Comparison of ENCODE assay signal across 18 cellular contexts in the genomic region with DNA sequence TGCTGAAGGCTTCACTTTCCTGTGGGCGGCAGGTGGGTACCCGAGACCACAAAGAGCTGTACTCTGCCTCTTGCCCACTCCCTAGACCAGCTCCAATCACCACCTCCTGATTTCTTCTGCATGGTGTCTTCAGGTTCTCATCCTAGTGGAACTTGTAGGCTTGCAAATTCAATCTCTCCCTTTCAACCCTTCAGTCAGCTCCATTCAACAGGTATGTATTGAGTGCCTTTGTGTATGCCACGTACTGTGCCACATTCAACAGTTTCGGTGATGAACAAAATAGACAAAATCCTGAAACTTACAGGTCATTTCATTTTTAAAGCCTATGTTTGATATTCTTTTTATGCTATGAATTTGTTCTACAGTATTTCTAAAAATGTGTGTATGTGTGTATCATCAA. TPM values are rescaled to one million over a fixed set of nuclear protein-coding genes. Genes with fewer than 3 reads are reported as not detected.
A peak's percentile ranks its signal among the peaks of the same experiment; 100 is the strongest.
DNase-seq lines count a peak whose midpoint lies in the region; ATAC-seq and TF ChIP-seq lines count a peak whose summit lies in the region.
"Had no signal": no experiment of that assay in that cellular context is flagged by ENCODE, and none has a peak within 500 bp of the region (broad histone marks: within the 10 kb centered on the region; RNA-seq: fewer than 3 reads in every experiment).

No MANE protein-coding gene starts in this region.

- H3K4me1 ChIP-seq in HEK293 (ENCODE audit: control insufficient read depth, insufficient read depth, low read length), result no peaks in the 10 kb centered on the region
- no peaks in the 10 kb centered on the region for H3K4me1 ChIP-seq in Karpas-422 (ENCODE audit: low read length)

- peaks cover 2% of the 10 kb centered on the region for H3K36me3 Mint-ChIP-seq in mesothelial cell of epicardium
- H3K36me3 Mint-ChIP-seq: CD4-positive, alpha-beta memory T cell had no signal

- ATAC-seq in HG03521 (IDR thresholded peaks at IDR 0.05; ENCODE audit: unreplicated experiment), result no peak
- no peak for ATAC-seq in HG03280 (IDR thresholded peaks at IDR 0.05; ENCODE audit: unreplicated experiment)

- H3K27me3 Mint-ChIP-seq in mesothelial cell of epicardium (ENCODE audit: low read depth), result no peaks in the 10 kb centered on the region

- H3K27ac Mint-ChIP-seq in mesothelial cell of epicardium, result peak overlapping the region; percentile 27
- H3K27ac Mint-ChIP-seq: CD4-positive, alpha-beta memory T cell had no signal

- H3K4me3 Mint-ChIP-seq in mesothelial cell of epicardium, result no peak overlapping the region
- H3K4me3 Mint-ChIP-seq: CD4-positive, alpha-beta memory T cell had no signal

- peaks cover 44% of the 10 kb centered on the region for H3K4me1 Mint-ChIP-seq in mesothelial cell of epicardium

- no peaks in the 10 kb centered on the region for H3K79me2 ChIP-seq in Karpas-422 (ENCODE audit: low read length)

- no peak overlapping the region for H2AFZ ChIP-seq in Karpas-422 (ENCODE audit: low read length)

- H3K9me2 ChIP-seq in Karpas-422 (replicated peaks; ENCODE audit: insufficient read depth, low read length), result no peaks in the 10 kb centered on the region

- H3K9ac ChIP-seq in Karpas-422 (ENCODE audit: low read length), result no peak overlapping the region

- H3K36me3 ChIP-seq in HEK293 (ENCODE audit: control insufficient read depth in 2 of 2, insufficient read depth in 1 of 2, low read length in 2 of 2) (no peaks in the 10 kb centered on the region), Karpas-422 (ENCODE audit: insufficient read depth, low read length) (no peaks in the 10 kb centered on the region)
- H3K36me3 ChIP-seq: HAP-1 had no signal

- H3K4me3 ChIP-seq in HEK293 (ENCODE audit: low read depth, low read length), result no peak overlapping the region
- H3K4me3 ChIP-seq in Karpas-422 (ENCODE audit: low read length), result no peak overlapping the region
- H3K4me3 ChIP-seq: GM12878, HAP-1 had no signal

- no peak overlapping the region for H3K4me2 ChIP-seq in Karpas-422 (ENCODE audit: low read depth, low read length, poor library complexity, severe bottlenecking)

- H4K20me1 ChIP-seq in Karpas-422 (ENCODE audit: insufficient read depth, low read depth, low read length), result no peaks in the 10 kb centered on the region

- peak; percentile 15 for DNase-seq in Karpas-422
- no peak for DNase-seq in mesothelial cell of epicardium (ENCODE audit: low spot score in 2 of 2, unreplicated experiment in 2 of 2)
- DNase-seq in dermis blood vessel endothelial cell, result no peak
- no peak for DNase-seq in stimulated activated CD4-positive, alpha-beta T cell treated with anti-CD3 and anti-CD28 coated beads, Interleukin-4, amount 100 ng/mL, for 1 hour
- DNase-seq: C1 segment of cervical spinal cord; Calu3; CD4-positive, alpha-beta memory T cell; COR-L47; DND-41; GOT3 had no signal

- POLR2A ChIA-PET in HEK293 (lab: Yijun Ruan, JAX), result no interaction called here

- H3K9me3 Mint-ChIP-seq in mesothelial cell of epicardium, result no peaks in the 10 kb centered on the region
- H3K9me3 Mint-ChIP-seq: CD4-positive, alpha-beta memory T cell had no signal

- H3K27ac ChIP-seq in 22Rv1, result peak overlapping the region; percentile 13; the same call in 1 of the 2 replicates
- H3K27ac ChIP-seq in HEK293 (ENCODE audit: extremely low read depth, low read depth, low read length), result no peak overlapping the region
- H3K27ac ChIP-seq in Karpas-422 (ENCODE audit: low read length), result no peak overlapping the region

- no peak for TF ChIP-seq CTCF in 22Rv1 (IDR thresholded peaks at IDR 0.05)
- no peak for TF ChIP-seq CTCF in HEK293 (tag by site-specific recombination; IDR thresholded peaks at IDR 0.05)
- TF ChIP-seq CTCF in mesothelial cell of epicardium (IDR thresholded peaks at IDR 0.05; ENCODE audit: unreplicated experiment), result no peak

- CTCF ChIA-PET in HEK293 (lab: Yijun Ruan, JAX), result interaction anchor here (0.6 to 12.4 kb wide), 20 partner anchors 8 to 435 kb away, joined by 3 to 202 read pairs (median 4); no protein-coding TSS in a partner anchor

- no peaks in the 10 kb centered on the region for H3K27me3 ChIP-seq in Karpas-422 (ENCODE audit: low read length)

- H3K9me3 ChIP-seq in HEK293 (ENCODE audit: control insufficient read depth, insufficient read depth, low read depth, low read length), result no peaks in the 10 kb centered on the region
- H3K9me3 ChIP-seq in Karpas-422 (ENCODE audit: low read length), result no peaks in the 10 kb centered on the region
- H3K9me3 ChIP-seq: HAP-1 had no signal

TF ChIP-seq in HEK293, 187 proteins besides CTCF, POLR2A, EP300 and RAD21 (continues in another document):
- TF ChIP-seq, protein P1, sequence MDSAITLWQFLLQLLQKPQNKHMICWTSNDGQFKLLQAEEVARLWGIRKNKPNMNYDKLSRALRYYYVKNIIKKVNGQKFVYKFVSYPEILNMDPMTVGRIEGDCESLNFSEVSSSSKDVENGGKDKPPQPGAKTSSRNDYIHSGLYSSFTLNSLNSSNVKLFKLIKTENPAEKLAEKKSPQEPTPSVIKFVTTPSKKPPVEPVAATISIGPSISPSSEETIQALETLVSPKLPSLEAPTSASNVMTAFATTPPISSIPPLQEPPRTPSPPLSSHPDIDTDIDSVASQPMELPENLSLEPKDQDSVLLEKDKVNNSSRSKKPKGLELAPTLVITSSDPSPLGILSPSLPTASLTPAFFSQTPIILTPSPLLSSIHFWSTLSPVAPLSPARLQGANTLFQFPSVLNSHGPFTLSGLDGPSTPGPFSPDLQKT (IDR thresholded peaks at IDR 0.05; ENCODE audit: borderline replicate concordance, low read depth, low read length), result no peak
- TF ChIP-seq SCRT2 (tag by site-specific recombination; IDR thresholded peaks at IDR 0.05) (peak; percentile 80), ZNF530 (tag by site-specific recombination; IDR thresholded peaks at IDR 0.05; ENCODE audit: low read depth) (no peak), ZNF239 (tag by site-specific recombination; IDR thresholded peaks at IDR 0.05) (no peak), ZNF792 (tag by site-specific recombination; IDR thresholded peaks at IDR 0.05) (no peak), PRDM1 (tag by site-specific recombination; IDR thresholded peaks at IDR 0.05) (no peak), ZNF701 (tag by site-specific recombination; IDR thresholded peaks at IDR 0.05) (no peak), SCRT1 (tag by site-specific recombination; IDR thresholded peaks at IDR 0.05; ENCODE audit: borderline replicate concordance) (peak; percentile 74), SALL2 (tag by site-specific recombination; IDR thresholded peaks at IDR 0.05; ENCODE audit: borderline replicate concordance) (no peak), ZNF354C (tag by site-specific recombination; IDR thresholded peaks at IDR 0.05; ENCODE audit: borderline replicate concordance, low read depth) (no peak), REPIN1 (tag by site-specific recombination; IDR thresholded peaks at IDR 0.05; ENCODE audit: low read depth) (no peak)
- TF ChIP-seq, protein P2, sequence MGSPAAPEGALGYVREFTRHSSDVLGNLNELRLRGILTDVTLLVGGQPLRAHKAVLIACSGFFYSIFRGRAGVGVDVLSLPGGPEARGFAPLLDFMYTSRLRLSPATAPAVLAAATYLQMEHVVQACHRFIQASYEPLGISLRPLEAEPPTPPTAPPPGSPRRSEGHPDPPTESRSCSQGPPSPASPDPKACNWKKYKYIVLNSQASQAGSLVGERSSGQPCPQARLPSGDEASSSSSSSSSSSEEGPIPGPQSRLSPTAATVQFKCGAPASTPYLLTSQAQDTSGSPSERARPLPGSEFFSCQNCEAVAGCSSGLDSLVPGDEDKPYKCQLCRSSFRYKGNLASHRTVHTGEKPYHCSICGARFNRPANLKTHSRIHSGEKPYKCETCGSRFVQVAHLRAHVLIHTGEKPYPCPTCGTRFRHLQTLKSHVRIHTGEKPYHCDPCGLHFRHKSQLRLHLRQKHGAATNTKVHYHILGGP (tag by site-specific recombination; IDR thresholded peaks at IDR 0.05), result no peak
- TF ChIP-seq, protein P3, sequence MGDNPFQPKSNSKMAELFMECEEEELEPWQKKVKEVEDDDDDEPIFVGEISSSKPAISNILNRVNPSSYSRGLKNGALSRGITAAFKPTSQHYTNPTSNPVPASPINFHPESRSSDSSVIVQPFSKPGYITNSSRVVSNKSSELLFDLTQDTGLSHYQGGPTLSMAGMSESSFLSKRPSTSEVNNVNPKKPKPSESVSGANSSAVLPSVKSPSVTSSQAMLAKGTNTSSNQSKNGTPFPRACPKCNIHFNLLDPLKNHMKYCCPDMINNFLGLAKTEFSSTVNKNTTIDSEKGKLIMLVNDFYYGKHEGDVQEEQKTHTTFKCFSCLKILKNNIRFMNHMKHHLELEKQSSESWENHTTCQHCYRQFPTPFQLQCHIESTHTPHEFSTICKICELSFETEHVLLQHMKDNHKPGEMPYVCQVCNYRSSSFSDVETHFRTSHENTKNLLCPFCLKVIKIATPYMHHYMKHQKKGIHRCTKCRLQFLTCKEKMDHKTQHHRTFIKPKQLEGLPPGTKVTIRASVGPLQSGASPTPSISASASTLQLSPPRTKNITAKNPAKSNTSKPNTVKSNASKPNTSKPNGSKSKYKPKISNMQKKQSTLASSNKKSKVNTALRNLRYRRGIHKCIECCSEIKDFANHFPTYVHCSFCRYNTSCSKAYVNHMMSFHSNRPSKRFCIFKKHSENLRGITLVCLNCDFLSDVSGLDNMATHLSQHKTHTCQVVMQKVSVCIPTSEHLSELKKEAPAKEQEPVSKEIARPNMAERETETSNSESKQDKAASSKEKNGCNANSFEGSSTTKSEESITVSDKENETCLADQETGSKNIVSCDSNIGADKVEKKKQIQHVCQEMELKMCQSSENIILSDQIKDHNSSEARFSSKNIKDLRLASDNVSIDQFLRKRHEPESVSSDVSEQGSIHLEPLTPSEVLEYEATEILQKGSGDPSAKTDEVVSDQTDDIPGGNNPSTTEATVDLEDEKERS (tag by site-specific recombination; IDR thresholded peaks at IDR 0.05), result no peak
- TF ChIP-seq, protein P4, sequence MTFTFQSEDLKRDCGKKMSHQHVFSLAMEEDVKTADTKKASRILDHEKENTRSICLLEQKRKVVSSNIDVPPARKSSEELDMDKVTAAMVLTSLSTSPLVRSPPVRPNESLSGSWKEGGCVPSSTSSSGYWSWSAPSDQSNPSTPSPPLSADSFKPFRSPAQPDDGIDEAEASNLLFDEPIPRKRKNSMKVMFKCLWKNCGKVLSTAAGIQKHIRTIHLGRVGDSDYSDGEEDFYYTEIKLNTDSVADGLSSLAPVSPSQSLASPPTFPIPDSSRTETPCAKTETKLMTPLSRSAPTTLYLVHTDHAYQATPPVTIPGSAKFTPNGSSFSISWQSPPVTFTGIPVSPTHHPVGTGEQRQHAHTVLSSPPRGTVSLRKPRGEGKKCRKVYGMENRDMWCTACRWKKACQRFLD (tag by site-specific recombination; IDR thresholded peaks at IDR 0.05), result no peak

RNA-seq across cellular contexts. Expression of a gene that starts 5.4 kb away (rescaled TPM):
- not detected in 2 replicates for total RNA-seq in Karpas-422 (2014; rRNA removed; shearing (Covaris generic); ENCODE audit: low replicate concordance)
- total RNA-seq in mesothelial cell of epicardium (153 to 168 TPM (median 164 TPM) in 3 replicates), dermis blood vessel endothelial cell (103 and 515 TPM in 2 replicates)
- total RNA-seq: A172, A673 had no signal

RNA-seq across cellular contexts. Expression of a gene that starts 55.8 kb away (rescaled TPM):
- total RNA-seq in Karpas-422 (2014; rRNA removed; shearing (Covaris generic); ENCODE audit: low replicate concordance), result 43.7 and 49.5 TPM in 2 replicates
- total RNA-seq in mesothelial cell of epicardium (323 to 328 TPM (median 325 TPM) in 3 replicates), dermis blood vessel endothelial cell (79.1 and 84.1 TPM in 2 replicates)

Comparison
In these comparisons a context has a peak if more than half of its experiments do, and no peak if none do; other contexts are left out.
1. RNA of a gene that starts 5.4 kb away (total RNA-seq): 153 to 168 TPM in mesothelial cell of epicardium and 103 to 515 TPM in dermis blood vessel endothelial cell; not detected in Karpas-422; every median in the first group is over 100 times any median in the second.